20 cellular contexts compared by ENCODE assay signal in the genomic region with DNA sequence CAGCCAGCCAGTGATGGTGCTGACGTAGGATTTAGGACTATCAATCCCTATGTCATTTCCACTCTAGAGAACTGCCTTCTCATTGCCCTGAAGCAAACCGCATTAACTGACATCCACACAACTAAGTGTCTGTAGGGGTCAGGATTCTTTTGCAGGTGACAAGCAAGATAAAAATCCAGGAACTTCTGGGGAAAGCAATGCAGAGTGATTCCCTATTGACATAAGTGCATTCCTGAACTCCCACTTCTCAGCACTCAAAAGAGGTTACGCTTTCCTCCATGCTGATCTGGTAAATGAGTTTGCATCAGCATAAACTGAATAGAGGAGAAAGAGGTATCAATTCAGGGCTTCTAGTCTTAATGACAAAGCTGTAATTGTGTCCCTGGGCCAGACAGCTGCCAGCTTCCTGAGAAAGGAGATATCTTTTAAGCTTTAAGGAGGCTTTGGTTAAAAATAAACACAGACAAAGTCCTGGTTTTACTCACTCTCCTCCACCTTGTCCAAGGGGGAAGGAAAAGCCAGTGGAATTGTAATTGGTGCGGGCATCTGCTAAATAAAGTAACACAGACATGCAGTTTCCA.
DNase-seq lines count a peak whose midpoint lies in the region; ATAC-seq, FAIRE-seq and TF ChIP-seq lines count a peak whose summit lies in the region.
"Had no signal": no experiment of that assay in that cellular context is flagged by ENCODE, and none has a peak within 500 bp of the region (broad histone marks: within the 10 kb centered on the region; RNA-seq: fewer than 3 reads in every experiment).

No MANE protein-coding gene starts in this region.

- H3K27me3 Mint-ChIP-seq in GM23338 (ENCODE audit: insufficient read depth, low read depth, poor library complexity): peaks cover 8% of the 10 kb centered on the region

- 15% methylated on average over 4 of the region's 4 CpGs for WGBS in hepatocyte (ENCODE audit: low lambda C conversion rate, missing lambda C conversion rate)
- 38% methylated on average over 4 of the region's 4 CpGs for WGBS in upper lobe of left lung, 2 donors

- H3K4me3 Mint-ChIP-seq in GM23338: peak overlapping the region; percentile 13; the same call in 2 of the 3 replicates
- H3K4me3 Mint-ChIP-seq: CD4-positive, alpha-beta memory T cell had no signal

- FAIRE-seq in RCC 7860 (lab: Jason Lieb, UNC): peak; percentile 66
- FAIRE-seq: pancreas, TTC549 had no signal

- H3K4me1 ChIP-seq in GM23338 (ENCODE audit: insufficient read depth) (peaks cover 28% of the 10 kb centered on the region), hepatocyte (ENCODE audit: insufficient read depth) (peaks cover 6% of the 10 kb centered on the region), upper lobe of left lung (no peaks in the 10 kb centered on the region)
- H3K4me1 ChIP-seq: HAP-1, pancreas had no signal

- peaks cover 35% of the 10 kb centered on the region for H3K4me1 Mint-ChIP-seq in GM23338
- H3K4me1 Mint-ChIP-seq: CD4-positive, alpha-beta memory T cell had no signal

- peaks cover 8% of the 10 kb centered on the region; the same call in 1 of the 2 replicates for H3K9me2 ChIP-seq in GM23338 (ENCODE audit: insufficient read depth)
- H3K9me2 ChIP-seq in hepatocyte (replicated peaks; ENCODE audit: insufficient read depth): no peaks in the 10 kb centered on the region
- H3K9me2 ChIP-seq in neural cell (ENCODE audit: insufficient read depth, low read length): no peaks in the 10 kb centered on the region

- no peak overlapping the region for H2AFZ ChIP-seq in GM23338
- H2AFZ ChIP-seq in hepatocyte: no peak overlapping the region
- no peak overlapping the region for H2AFZ ChIP-seq in neural cell (ENCODE audit: low read depth, low read length)

- peaks cover 71% of the 10 kb centered on the region for H3K9me3 Mint-ChIP-seq in GM23338

- H3K27me3 ChIP-seq in GM23338 (ENCODE audit: insufficient read depth): no peaks in the 10 kb centered on the region
- no peaks in the 10 kb centered on the region for H3K27me3 ChIP-seq in hepatocyte
- no peaks in the 10 kb centered on the region for H3K27me3 ChIP-seq in neural cell (ENCODE audit: insufficient read depth, low read depth, low read length)
- no peaks in the 10 kb centered on the region for H3K27me3 ChIP-seq in upper lobe of left lung
- H3K27me3 ChIP-seq: pancreas had no signal

- no peak for TF ChIP-seq RAD21 in neural cell (conservative IDR thresholded peaks at IDR 0.05)

- TF ChIP-seq CTCF in GM23338 (conservative IDR thresholded peaks at IDR 0.05; ENCODE audit: low read depth in 2 of 2) (peak in 1 of 2 experiments; percentile 35; a peak in 2 of 4 replicates), hepatocyte (IDR thresholded peaks at IDR 0.05; ENCODE audit: poor library complexity) (no peak), neural cell (IDR thresholded peaks at IDR 0.05; ENCODE audit: poor library complexity, severe bottlenecking) (no peak), upper lobe of left lung (IDR thresholded peaks at IDR 0.05) (no peak)

- H3F3A ChIP-seq in GM23338 (replicated peaks; ENCODE audit: low read depth): peaks cover 9% of the 10 kb centered on the region; the same call in 1 of the 2 replicates
- H3F3A ChIP-seq in neural cell (ENCODE audit: insufficient read depth, low read length, poor library complexity, severe bottlenecking): no peaks in the 10 kb centered on the region

- H3K9me3 ChIP-seq in hepatocyte (ENCODE audit: low read depth) (no peaks in the 10 kb centered on the region), neural cell (ENCODE audit: low read length) (peaks cover 2% of the 10 kb centered on the region), upper lobe of left lung (no peaks in the 10 kb centered on the region)
- H3K9me3 ChIP-seq: HAP-1, pancreas had no signal

- H3K4me2 ChIP-seq in GM23338: peak overlapping the region; percentile 56
- H3K4me2 ChIP-seq in hepatocyte: peak overlapping the region; percentile 32
- H3K4me2 ChIP-seq in neural cell (ENCODE audit: low read length): no peak overlapping the region
- H3K4me2 ChIP-seq: KMS-11 had no signal

- H3K4me3 ChIP-seq in GM23338 (peak overlapping the region; percentile 18; the same call in 1 of the 2 replicates), hepatocyte (no peak overlapping the region), neural cell (ENCODE audit: low read length) (no peak overlapping the region), upper lobe of left lung (no peak overlapping the region)
- H3K4me3 ChIP-seq: HAP-1, pancreas had no signal

- H3K79me2 ChIP-seq in GM23338 (replicated peaks; ENCODE audit: insufficient read depth) (no peaks in the 10 kb centered on the region), hepatocyte (no peaks in the 10 kb centered on the region), neural cell (replicated peaks; ENCODE audit: insufficient read depth, low read length) (no peaks in the 10 kb centered on the region)

- H3K36me3 Mint-ChIP-seq in GM23338 (ENCODE audit: low read depth): peaks cover 34% of the 10 kb centered on the region
- H3K36me3 Mint-ChIP-seq: CD4-positive, alpha-beta memory T cell had no signal

- H3K27ac ChIP-seq in GM23338 (ENCODE audit: low read depth) (peak overlapping the region; percentile 99), hepatocyte (no peak overlapping the region), neural cell (ENCODE audit: low read length) (no peak overlapping the region), upper lobe of left lung (no peak overlapping the region)
- H3K27ac ChIP-seq: KMS-11, pancreas had no signal

- H3K36me3 ChIP-seq in GM23338 (ENCODE audit: insufficient read depth): no peaks in the 10 kb centered on the region
- H3K36me3 ChIP-seq in hepatocyte (replicated peaks; ENCODE audit: insufficient read depth, low read depth): no peaks in the 10 kb centered on the region
- no peaks in the 10 kb centered on the region for H3K36me3 ChIP-seq in neural cell (ENCODE audit: insufficient read depth, low read length)
- H3K36me3 ChIP-seq in upper lobe of left lung: no peaks in the 10 kb centered on the region
- H3K36me3 ChIP-seq: HAP-1, pancreas had no signal

- peak; percentile 96 for ATAC-seq in GM23338
- ATAC-seq in GM19463 (IDR thresholded peaks at IDR 0.05; ENCODE audit: unreplicated experiment): no peak
- no peak for ATAC-seq in upper lobe of left lung (ENCODE audit: low FRiP score in 2 of 2)
- ATAC-seq: left ventricle myocardium superior, pancreas had no signal

- peak overlapping the region; percentile 98 for H3K27ac Mint-ChIP-seq in GM23338
- H3K27ac Mint-ChIP-seq: CD4-positive, alpha-beta memory T cell had no signal

- H4K20me1 ChIP-seq in GM23338 (replicated peaks; ENCODE audit: insufficient read depth) (no peaks in the 10 kb centered on the region), hepatocyte (ENCODE audit: insufficient read depth, poor library complexity, severe bottlenecking) (no peaks in the 10 kb centered on the region), neural cell (ENCODE audit: insufficient read depth) (no peaks in the 10 kb centered on the region)

- DNase-seq in GM23338 (ENCODE audit: low spot score): peak; percentile 86
- DNase-seq in RCC 7860 (ENCODE audit: low spot score): peak; percentile 88
- DNase-seq in hepatocyte (ENCODE audit: low spot score): no peak
- DNase-seq in T-helper 2 cell: no peak
- DNase-seq in upper lobe of left lung: no peak
- no peak for DNase-seq in KG1 (lab: John Stamatoyannopoulos, UW)
- DNase-seq: activated CD4-positive, alpha-beta T cell treated with anti-CD3 and anti-CD28 coated beads, Interleukin-2, amount 50 U/mL, for 48 hours; activated naive CD4-positive, alpha-beta T cell; CD4-positive, alpha-beta memory T cell; DND-41; left ventricle myocardium superior; NCI-H1092; NCI-H2081 treated with DMSO at 0.1 percent for 48 hours; NCI-H69; pancreas had no signal

- no peak for TF ChIP-seq POLR2A in upper lobe of left lung (IDR thresholded peaks at IDR 0.05)

- no peak overlapping the region for H3K9ac ChIP-seq in neural cell (ENCODE audit: low read length)
- H3K9ac ChIP-seq: KMS-11 had no signal

- TF ChIP-seq EP300 in neural cell (conservative IDR thresholded peaks at IDR 0.05; ENCODE audit: poor library complexity, severe bottlenecking) (no peak), upper lobe of left lung (IDR thresholded peaks at IDR 0.05) (no peak)

TF ChIP-seq in GM23338, 12 proteins besides CTCF, POLR2A, EP300 and RAD21 (continues in another document):
- no peak for TF ChIP-seq EZH2 (IDR thresholded peaks at IDR 0.05; ENCODE audit: low read depth, unreplicated experiment)
- no peak for TF ChIP-seq POLR2AphosphoS5 (IDR thresholded peaks at IDR 0.05; ENCODE audit: low read depth)
- TF ChIP-seq NANOG (IDR thresholded peaks at IDR 0.05; ENCODE audit: borderline replicate concordance): peak; percentile 36; the same call in 1 of the 2 replicates
- no peak for TF ChIP-seq EZH2phosphoT487 (IDR thresholded peaks at IDR 0.05; ENCODE audit: unreplicated experiment)
- no peak for TF ChIP-seq JUNB (IDR thresholded peaks at IDR 0.05; ENCODE audit: unreplicated experiment)
- no peak for TF ChIP-seq ZNF331 (CRISPR knock-in tag; IDR thresholded peaks at IDR 0.05; ENCODE audit: low read depth)
- no peak for TF ChIP-seq STAT1 (IDR thresholded peaks at IDR 0.05; ENCODE audit: unreplicated experiment)

TF ChIP-seq in neural cell, 6 proteins besides CTCF, POLR2A, EP300 and RAD21:
- TF ChIP-seq, protein P1, sequence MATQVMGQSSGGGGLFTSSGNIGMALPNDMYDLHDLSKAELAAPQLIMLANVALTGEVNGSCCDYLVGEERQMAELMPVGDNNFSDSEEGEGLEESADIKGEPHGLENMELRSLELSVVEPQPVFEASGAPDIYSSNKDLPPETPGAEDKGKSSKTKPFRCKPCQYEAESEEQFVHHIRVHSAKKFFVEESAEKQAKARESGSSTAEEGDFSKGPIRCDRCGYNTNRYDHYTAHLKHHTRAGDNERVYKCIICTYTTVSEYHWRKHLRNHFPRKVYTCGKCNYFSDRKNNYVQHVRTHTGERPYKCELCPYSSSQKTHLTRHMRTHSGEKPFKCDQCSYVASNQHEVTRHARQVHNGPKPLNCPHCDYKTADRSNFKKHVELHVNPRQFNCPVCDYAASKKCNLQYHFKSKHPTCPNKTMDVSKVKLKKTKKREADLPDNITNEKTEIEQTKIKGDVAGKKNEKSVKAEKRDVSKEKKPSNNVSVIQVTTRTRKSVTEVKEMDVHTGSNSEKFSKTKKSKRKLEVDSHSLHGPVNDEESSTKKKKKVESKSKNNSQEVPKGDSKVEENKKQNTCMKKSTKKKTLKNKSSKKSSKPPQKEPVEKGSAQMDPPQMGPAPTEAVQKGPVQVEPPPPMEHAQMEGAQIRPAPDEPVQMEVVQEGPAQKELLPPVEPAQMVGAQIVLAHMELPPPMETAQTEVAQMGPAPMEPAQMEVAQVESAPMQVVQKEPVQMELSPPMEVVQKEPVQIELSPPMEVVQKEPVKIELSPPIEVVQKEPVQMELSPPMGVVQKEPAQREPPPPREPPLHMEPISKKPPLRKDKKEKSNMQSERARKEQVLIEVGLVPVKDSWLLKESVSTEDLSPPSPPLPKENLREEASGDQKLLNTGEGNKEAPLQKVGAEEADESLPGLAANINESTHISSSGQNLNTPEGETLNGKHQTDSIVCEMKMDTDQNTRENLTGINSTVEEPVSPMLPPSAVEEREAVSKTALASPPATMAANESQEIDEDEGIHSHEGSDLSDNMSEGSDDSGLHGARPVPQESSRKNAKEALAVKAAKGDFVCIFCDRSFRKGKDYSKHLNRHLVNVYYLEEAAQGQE (IDR thresholded peaks at IDR 0.05; ENCODE audit: borderline replicate concordance): peak; percentile 3
- TF ChIP-seq POLR2AphosphoS5 (IDR thresholded peaks at IDR 0.05): no peak

Comparison
In these comparisons a context has a peak if more than half of its experiments do, and no peak if none do; other contexts are left out.
1. DNase-seq: peak in GM23338 (single experiment) and RCC 7860 (single experiment); none in hepatocyte (single experiment), T-helper 2 cell (0 of 5), upper lobe of left lung (0 of 2) and KG1 (single experiment).